Comparison of ENCODE assay signal across 9 cellular contexts in the genomic region with DNA sequence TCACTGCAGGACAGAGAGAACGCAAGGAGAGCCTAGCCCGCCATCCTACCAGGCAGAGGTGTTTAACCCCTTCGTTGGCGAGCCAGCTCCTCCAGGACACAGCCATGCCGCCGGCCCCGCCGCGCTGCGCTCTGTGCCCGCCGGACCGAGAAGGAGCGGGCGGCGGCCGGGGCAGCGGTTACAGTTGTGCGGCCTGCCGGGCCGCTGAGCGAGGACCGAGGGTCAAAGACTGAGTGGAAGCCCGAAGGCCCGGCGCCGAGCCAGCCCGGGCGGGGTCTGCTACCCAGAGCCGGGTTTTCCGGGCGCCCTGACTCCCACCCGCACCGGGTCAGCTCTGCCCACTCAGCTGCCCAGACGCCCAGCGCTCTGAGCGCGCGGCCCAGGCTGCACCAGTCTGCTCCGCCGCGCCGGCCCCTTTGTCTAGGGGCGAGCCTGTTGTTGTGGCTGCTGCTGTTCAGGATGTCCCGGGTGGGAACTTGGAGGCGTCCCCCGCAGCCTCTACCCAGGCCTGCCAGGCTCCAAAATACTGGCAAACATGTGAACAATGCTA. TPM values are rescaled to one million over a fixed set of nuclear protein-coding genes. Genes with fewer than 3 reads are reported as not detected.
DNase-seq lines count a peak whose midpoint lies in the region; TF ChIP-seq lines count a peak whose summit lies in the region.
"Had no signal": no experiment of that assay in that cellular context is flagged by ENCODE, and none has a peak within 500 bp of the region (broad histone marks: within the 10 kb centered on the region; RNA-seq: fewer than 3 reads in every experiment).

NOX4 (minus strand) TSS at position 235 of the 550 bp plus-strand sequence; CDS start at position 106, 129 bp downstream.

- no peaks in the 10 kb centered on the region for H3K36me3 Mint-ChIP-seq in type B pancreatic cell
- H3K36me3 Mint-ChIP-seq: naive thymus-derived CD8-positive, alpha-beta T cell had no signal

- TF ChIP-seq CTCF in Peyer's patch (IDR thresholded peaks at IDR 0.05) (no peak), fibroblast of mammary gland (conservative IDR thresholded peaks at IDR 0.05; ENCODE audit: control insufficient read depth, insufficient read depth, low read depth, low read length) (no peak), type B pancreatic cell (conservative IDR thresholded peaks at IDR 0.05) (no peak)

- TF ChIP-seq POLR2A in Peyer's patch (IDR thresholded peaks at IDR 0.05), result no peak

- peaks cover 0 to 4% of the 10 kb centered on the region in 2 donors for H3K27me3 ChIP-seq in Peyer's patch

- H3K27ac Mint-ChIP-seq in type B pancreatic cell, result peak within 1 kb of the TSS; percentile 85
- H3K27ac Mint-ChIP-seq: naive thymus-derived CD8-positive, alpha-beta T cell had no signal

- H3K4me3 Mint-ChIP-seq in type B pancreatic cell, result peak within 1 kb of the TSS; percentile 88
- H3K4me3 Mint-ChIP-seq: naive thymus-derived CD8-positive, alpha-beta T cell had no signal

- H3K9me3 Mint-ChIP-seq in type B pancreatic cell, result no peaks in the 10 kb centered on the region

- DNase-seq in Peyer's patch (peak in 1 of 3 donors; percentile 39), fibroblast of mammary gland (ENCODE audit: low read depth) (peak; percentile 31), type B pancreatic cell (ENCODE audit: extremely low spot score, unreplicated experiment) (peak; percentile 80), NCI-H1694 treated with DMSO at 0.1 percent for 48 hours (lab: John Stamatoyannopoulos, UW) (no peak), HCEC 1CT (no peak), NCI-H187 (lab: John Stamatoyannopoulos, UW) (no peak)
- DNase-seq: naive thymus-derived CD8-positive, alpha-beta T cell had no signal

- H3K27me3 Mint-ChIP-seq in type B pancreatic cell, result peaks cover 10% of the 10 kb centered on the region

- H3K36me3 ChIP-seq in Peyer's patch (no peaks in the 10 kb centered on the region), mesodermal cell (ENCODE audit: control insufficient read depth, insufficient read depth, low read length) (no peaks in the 10 kb centered on the region)

- 10 to 25% methylated on average over 30 to 46 of the region's 47 CpGs for WGBS in mesodermal cell (ENCODE audit: insufficient coverage in 2 of 2), 2 experiments

- H3K4me1 Mint-ChIP-seq in type B pancreatic cell (ENCODE audit: unreplicated experiment), result peaks cover 23% of the 10 kb centered on the region
- H3K4me1 Mint-ChIP-seq: naive thymus-derived CD8-positive, alpha-beta T cell had no signal

- H3K9me3 ChIP-seq in Peyer's patch (no peaks in the 10 kb centered on the region), mesodermal cell (ENCODE audit: control insufficient read depth, low read length) (no peaks in the 10 kb centered on the region)

- H3K4me1 ChIP-seq in Peyer's patch (no peaks in the 10 kb centered on the region), mesodermal cell (ENCODE audit: control insufficient read depth, insufficient read depth, low read length, poor library complexity, severe bottlenecking) (peaks cover 12% of the 10 kb centered on the region)

- H3K4me3 ChIP-seq in Peyer's patch (peak within 1 kb of the TSS; percentile 6 to 47 (median 25)), fibroblast of mammary gland (ENCODE audit: control insufficient read depth, low read depth, low read length) (peak within 1 kb of the TSS; percentile 48), mesodermal cell (ENCODE audit: extremely low read depth, insufficient read depth, low read length, poor library complexity, severe bottlenecking) (peak within 1 kb of the TSS; percentile 35)

- H3K27ac ChIP-seq in Peyer's patch (no peak within 1 kb of the TSS), mesodermal cell (ENCODE audit: low read depth, low read length, severe bottlenecking) (peak within 1 kb of the TSS; percentile 79)
- H3K27ac ChIP-seq: VCaP had no signal

RNA-seq across cellular contexts. Expression of gene NOX4, which starts in this region (rescaled TPM):
- total RNA-seq in Peyer's patch (1 to 10 TPM in 1 of 4 donors, under 1 TPM in 1, not detected in 2; 0.80 to 2.5 TPM), type B pancreatic cell (ENCODE audit: low replicate concordance) (3.4 and 3.7 TPM in 2 replicates)
- 5.0 TPM for polyA plus RNA-seq in mesodermal cell (2013, experiment 1 of 2)
- 3.4 TPM for polyA plus RNA-seq in mesodermal cell (2013, experiment 2 of 2)
- total RNA-seq: naive thymus-derived CD8-positive, alpha-beta T cell had no signal
- polyA plus RNA-seq: naive thymus-derived CD8-positive, alpha-beta T cell had no signal

Comparison
In these comparisons a context has a peak if more than half of its experiments do, and no peak if none do; other contexts are left out.
1. DNase-seq: peak in fibroblast of mammary gland (single experiment) and type B pancreatic cell (single experiment); none in NCI-H1694 treated with DMSO at 0.1 percent for 48 hours (single experiment), HCEC 1CT (single experiment) and NCI-H187 (0 of 2).
2. Peak in every context shown above with its lines, with median percentiles within 50 percentile points of each other: H3K4me3 ChIP-seq.